Comparison of ENCODE assay signal across 16 cellular contexts in the genomic region with DNA sequence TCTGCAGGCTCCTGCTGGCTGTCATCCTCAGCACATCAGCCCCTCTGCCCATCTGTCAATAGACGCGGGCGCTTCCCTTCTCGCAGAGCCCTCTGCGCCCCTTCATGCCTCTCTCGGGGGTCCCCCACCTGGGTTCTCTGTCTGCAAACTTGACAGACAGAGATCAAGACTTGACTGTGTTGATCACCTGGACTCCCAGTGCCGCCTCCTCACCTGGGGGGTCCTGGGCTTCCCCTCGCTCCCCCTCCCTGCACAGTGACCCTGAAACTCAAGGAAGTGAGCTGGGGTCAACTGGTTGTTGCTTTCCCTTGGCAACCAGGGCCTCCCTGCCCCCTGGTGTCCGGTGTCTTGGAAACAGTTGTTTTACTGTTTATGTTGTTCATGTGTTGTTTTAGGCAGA. TPM values are rescaled to one million over a fixed set of nuclear protein-coding genes. Genes with fewer than 3 reads are reported as not detected.
DNase-seq lines count a peak whose midpoint lies in the region; ATAC-seq and TF ChIP-seq lines count a peak whose summit lies in the region.
"Had no signal": no experiment of that assay in that cellular context is flagged by ENCODE, and none has a peak within 500 bp of the region (broad histone marks: within the 10 kb centered on the region; RNA-seq: fewer than 3 reads in every experiment).

No MANE protein-coding gene starts in this region.

- WGBS in mesenchymal stem cell, result 96% methylated on average over 9 of the region's 9 CpGs

- no peaks in the 10 kb centered on the region for H3K27me3 ChIP-seq in mesenchymal stem cell (ENCODE audit: control insufficient read depth in 1 of 2, insufficient read depth in 1 of 2, low read length in 2 of 2)

- H3K9me3 Mint-ChIP-seq in stimulated activated naive CD8-positive, alpha-beta T cell treated with anti-CD3 and anti-CD28 coated beads, Interleukin-15, Interleukin-2, amounts not matched to agents 100 ng/mL and 50 ng/mL, for 24 hours, result no peaks in the 10 kb centered on the region
- no peaks in the 10 kb centered on the region for H3K9me3 Mint-ChIP-seq in stimulated activated naive CD8-positive, alpha-beta T cell treated with anti-CD3 and anti-CD28 coated beads, Interleukin-15, amount 100 ng/mL, for 72 hours
- H3K9me3 Mint-ChIP-seq: natural killer cell had no signal

- H3K79me1 ChIP-seq in mesenchymal stem cell (replicated peaks; ENCODE audit: low read length, poor library complexity, severe bottlenecking), result peaks cover 7% of the 10 kb centered on the region

- ATAC-seq in stimulated activated naive CD8-positive, alpha-beta T cell treated with anti-CD3 and anti-CD28 coated beads, Interleukin-15, amount 100 ng/mL, for 72 hours, result no peak
- ATAC-seq: activated CD4-positive, alpha-beta T cell treated with anti-CD3 and anti-CD28 coated beads for 36 hours; natural killer cell had no signal

- H3K4me1 Mint-ChIP-seq in stimulated activated naive CD8-positive, alpha-beta T cell treated with anti-CD3 and anti-CD28 coated beads, Interleukin-15, Interleukin-2, amounts not matched to agents 100 ng/mL and 50 ng/mL, for 24 hours (ENCODE audit: low read depth), result peaks cover 9% of the 10 kb centered on the region
- H3K4me1 Mint-ChIP-seq in stimulated activated naive CD8-positive, alpha-beta T cell treated with anti-CD3 and anti-CD28 coated beads, Interleukin-15, amount 100 ng/mL, for 72 hours, result peaks cover 18% of the 10 kb centered on the region

- TF ChIP-seq CTCF in astrocyte of the cerebellum (IDR thresholded peaks at IDR 0.05; ENCODE audit: low read depth, low read length, missing control alignments), result peak; percentile 9

- H3K27ac ChIP-seq in mesenchymal stem cell (ENCODE audit: low read length, poor library complexity, severe bottlenecking), result no peak overlapping the region

- H3K4me3 ChIP-seq in astrocyte of the cerebellum (ENCODE audit: low read depth, low read length), result no peak overlapping the region
- H3K4me3 ChIP-seq in mesenchymal stem cell (ENCODE audit: insufficient read depth in 1 of 2, low read depth in 1 of 2, low read length in 2 of 2), result no peak overlapping the region

- H4K8ac ChIP-seq in mesenchymal stem cell (ENCODE audit: low read length), result no peak overlapping the region

- no peaks in the 10 kb centered on the region for H3K9me3 ChIP-seq in mesenchymal stem cell (ENCODE audit: control insufficient read depth, low read length)

- no peak overlapping the region for H2BK15ac ChIP-seq in mesenchymal stem cell (ENCODE audit: low read depth, poor library complexity, severe bottlenecking)

- peaks cover 83 to 90% of the 10 kb centered on the region in 2 experiments for H3K36me3 ChIP-seq in mesenchymal stem cell (ENCODE audit: control insufficient read depth in 1 of 2, insufficient read depth in 2 of 2, low read depth in 1 of 2, low read length in 2 of 2)

- H3K18ac ChIP-seq in mesenchymal stem cell (ENCODE audit: low read depth in 1 of 2, low read length in 2 of 2), result no peak overlapping the region

- DNase-seq in stimulated activated naive CD8-positive, alpha-beta T cell treated with anti-CD3 and anti-CD28 coated beads, Interleukin-15, amount 100 ng/mL, for 72 hours, result no peak
- DNase-seq in astrocyte of the cerebellum (ENCODE audit: low read depth) (no peak), mesenchymal stem cell (peak; percentile 9), hypothalamus (lab: John Stamatoyannopoulos, UW) (no peak), middle frontal gyrus (ENCODE audit: extremely low spot score, low spot score) (no peak), GF-D8 (lab: John Stamatoyannopoulos, UW) (no peak), T-helper 2 cell (no peak)
- DNase-seq: activated CD4-positive, alpha-beta T cell treated with anti-CD3 and anti-CD28 coated beads for 36 hours; activated naive CD4-positive, alpha-beta T cell treated with anti-CD3 and anti-CD28 coated beads, Interleukin-2, amount 50 U/mL, for 16 hours; natural killer cell; NCI-H2081 treated with DMSO at 0.1 percent for 48 hours; NCI-H526 treated with DMSO at 0.1 percent for 48 hours; SIG-M5; stimulated activated CD4-positive, alpha-beta T cell treated with anti-CD3 and anti-CD28 coated beads, Interleukin-15, amount 100 ng/mL, for 24 hours; stimulated activated naive CD4-positive, alpha-beta T cell treated with Interleukin-2 at 50 U/mL for 16 hours had no signal

- H2BK120ac ChIP-seq in mesenchymal stem cell (ENCODE audit: low read depth, low read length), result no peak overlapping the region

- H4K91ac ChIP-seq in mesenchymal stem cell (ENCODE audit: low read length), result no peak overlapping the region

- H3K4me1 ChIP-seq in mesenchymal stem cell (ENCODE audit: control insufficient read depth, insufficient read depth, low read depth, low read length), result peaks cover 2% of the 10 kb centered on the region

- H3K36me3 Mint-ChIP-seq in stimulated activated naive CD8-positive, alpha-beta T cell treated with anti-CD3 and anti-CD28 coated beads, Interleukin-15, Interleukin-2, amounts not matched to agents 100 ng/mL and 50 ng/mL, for 24 hours (ENCODE audit: low read depth), result peaks cover 61% of the 10 kb centered on the region

- no peak overlapping the region for H3K4ac ChIP-seq in mesenchymal stem cell (ENCODE audit: low read depth in 1 of 2, low read length in 2 of 2)

- no peak overlapping the region for H3K4me3 Mint-ChIP-seq in stimulated activated naive CD8-positive, alpha-beta T cell treated with anti-CD3 and anti-CD28 coated beads, Interleukin-15, Interleukin-2, amounts not matched to agents 100 ng/mL and 50 ng/mL, for 24 hours
- H3K4me3 Mint-ChIP-seq in stimulated activated naive CD8-positive, alpha-beta T cell treated with anti-CD3 and anti-CD28 coated beads, Interleukin-15, amount 100 ng/mL, for 72 hours, result no peak overlapping the region
- H3K4me3 Mint-ChIP-seq: activated CD4-positive, alpha-beta T cell treated with anti-CD3 and anti-CD28 coated beads for 36 hours; natural killer cell had no signal

- no peaks in the 10 kb centered on the region for H3K27me3 Mint-ChIP-seq in stimulated activated naive CD8-positive, alpha-beta T cell treated with anti-CD3 and anti-CD28 coated beads, Interleukin-15, Interleukin-2, amounts not matched to agents 100 ng/mL and 50 ng/mL, for 24 hours
- H3K27me3 Mint-ChIP-seq in stimulated activated naive CD8-positive, alpha-beta T cell treated with anti-CD3 and anti-CD28 coated beads, Interleukin-15, amount 100 ng/mL, for 72 hours, result no peaks in the 10 kb centered on the region
- H3K27me3 Mint-ChIP-seq: activated CD4-positive, alpha-beta T cell treated with anti-CD3 and anti-CD28 coated beads for 36 hours had no signal

- no peak overlapping the region for H3K23ac ChIP-seq in mesenchymal stem cell (ENCODE audit: low read length in 2 of 2)

- H2BK12ac ChIP-seq in mesenchymal stem cell (ENCODE audit: low read length in 2 of 2), result no peak overlapping the region

- no peak overlapping the region for H2AFZ ChIP-seq in mesenchymal stem cell (ENCODE audit: low read depth, low read length)

- no peak overlapping the region for H2AK5ac ChIP-seq in mesenchymal stem cell (ENCODE audit: low read length, severe bottlenecking)

- in situ Hi-C loops in astrocyte of the cerebellum (cut with HindIII; ENCODE audit: low sequenced_read_pairs), result no loop called here

- H3K27ac Mint-ChIP-seq in stimulated activated naive CD8-positive, alpha-beta T cell treated with anti-CD3 and anti-CD28 coated beads, Interleukin-15, Interleukin-2, amounts not matched to agents 100 ng/mL and 50 ng/mL, for 24 hours, result peak overlapping the region; percentile 65
- H3K27ac Mint-ChIP-seq in stimulated activated naive CD8-positive, alpha-beta T cell treated with anti-CD3 and anti-CD28 coated beads, Interleukin-15, amount 100 ng/mL, for 72 hours, result no peak overlapping the region
- H3K27ac Mint-ChIP-seq: activated CD4-positive, alpha-beta T cell treated with anti-CD3 and anti-CD28 coated beads for 36 hours had no signal

- no peak overlapping the region for H3K9ac ChIP-seq in mesenchymal stem cell (ENCODE audit: low read length)

- no peak overlapping the region for H3K14ac ChIP-seq in mesenchymal stem cell (ENCODE audit: low read length in 2 of 2)

- no peak overlapping the region for H3K4me2 ChIP-seq in mesenchymal stem cell (ENCODE audit: low read length, poor library complexity, severe bottlenecking)

- H2BK5ac ChIP-seq in mesenchymal stem cell (ENCODE audit: low read depth, low read length, poor library complexity, severe bottlenecking), result no peak overlapping the region

RNA-seq across cellular contexts. Expression of a gene that starts 31.9 kb away (rescaled TPM):
- polyA plus RNA-seq in mesenchymal stem cell (2013, experiment 1 of 2), result 21.7 TPM
- polyA plus RNA-seq in mesenchymal stem cell (2013, experiment 2 of 2), result 18.9 TPM
